16 cellular contexts compared by ENCODE assay signal in the genomic region with DNA sequence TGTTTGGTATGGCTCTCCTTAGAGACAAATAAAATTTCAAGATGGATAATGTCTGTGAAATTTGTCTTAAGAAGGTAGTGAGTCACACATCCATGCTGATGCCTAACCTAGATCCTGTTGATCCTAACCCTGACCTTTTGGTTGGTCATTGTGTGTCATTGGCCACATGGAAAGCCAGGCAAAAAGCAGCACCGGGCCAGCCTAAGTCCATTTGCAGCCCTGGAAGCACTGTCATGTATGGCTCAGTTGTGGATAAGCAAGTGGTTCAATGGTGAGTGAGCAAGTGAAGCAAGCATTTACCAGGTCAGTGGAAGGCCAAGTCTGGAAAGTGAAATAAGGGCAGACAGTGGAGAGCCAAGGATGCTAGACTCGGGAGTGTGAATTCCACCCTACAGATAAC.
"Had no signal": no experiment of that assay in that cellular context is flagged by ENCODE, and none has a peak within 500 bp of the region (broad histone marks: within the 10 kb centered on the region; RNA-seq: fewer than 3 reads in every experiment).

No MANE protein-coding gene starts in this region.

- H3K9me3 ChIP-seq: mucosa of descending colon, neutrophil, transverse colon had no signal

- ATAC-seq: activated T-helper 17 cell treated with anti-CD3 and anti-CD28 coated beads, Interleukin-2, amount 50 U/mL, for 72 hours; mucosa of descending colon; naive thymus-derived CD8-positive, alpha-beta T cell; T-helper 17 cell had no signal

- H3K36me3 ChIP-seq: neutrophil, right atrium auricular region, transverse colon had no signal

- DNase-seq: activated B cell treated with CpG ODN at 0.5 μM for 24 hours; activated CD4-positive, alpha-beta T cell treated with anti-CD3 and anti-CD28 coated beads, Interleukin-2, amount 10 ng/mL, durations not matched to agents 7 days and 5 days; activated CD8-positive, alpha-beta memory T cell treated with anti-CD3 and anti-CD28 coated beads for 24 hours; activated naive CD4-positive, alpha-beta T cell treated with anti-CD3 and anti-CD28 coated beads for 36 hours; central memory CD4-positive, alpha-beta T cell; effector CD4-positive, alpha-beta T cell; glutamatergic neuron; mucosa of descending colon; naive thymus-derived CD8-positive, alpha-beta T cell; T-helper 17 cell; transverse colon had no signal

- H3K27ac ChIP-seq: coronary artery, neutrophil, right atrium auricular region, transverse colon had no signal

- H3K27me3 ChIP-seq: right atrium auricular region had no signal

- H3K4me3 ChIP-seq: coronary artery, mucosa of descending colon, right atrium auricular region, smooth muscle cell, transverse colon had no signal

- H3K4me1 ChIP-seq: transverse colon had no signal

- H3K4me2 ChIP-seq: smooth muscle cell had no signal
